ENCODE assay signal across 13 cellular contexts in the genomic region with DNA sequence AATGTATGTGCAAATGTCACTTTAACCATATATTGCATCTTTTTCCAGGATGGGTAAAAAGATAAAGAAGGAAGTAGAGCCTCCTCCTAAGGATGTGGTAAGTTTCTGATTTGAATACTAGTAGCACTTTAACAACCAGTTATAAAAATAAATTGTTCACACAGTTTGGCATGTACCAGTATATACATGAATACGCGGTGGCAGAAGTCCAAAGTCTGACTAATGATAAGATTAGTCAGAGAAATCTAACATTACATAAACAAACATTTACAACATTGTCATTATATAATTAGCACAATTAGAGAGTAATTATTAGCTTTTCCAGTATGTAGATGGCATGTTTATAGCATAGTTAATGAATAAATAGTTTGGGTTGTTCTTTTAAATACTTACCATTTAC. TPM values are rescaled to one million over a fixed set of nuclear protein-coding genes. Genes with fewer than 3 reads are reported as not detected.
A peak's percentile ranks its signal among the peaks of the same experiment; 100 is the strongest.
DNase-seq lines count a peak whose midpoint lies in the region; ATAC-seq and TF ChIP-seq lines count a peak whose summit lies in the region.
"Had no signal": no experiment of that assay in that cellular context is flagged by ENCODE, and none has a peak within 500 bp of the region (broad histone marks: within the 10 kb centered on the region; RNA-seq: fewer than 3 reads in every experiment).

No MANE protein-coding gene starts in this region.

- no TSS peak for BruUV-seq in MCF 10A (replicated peaks; lab: Mats Ljungman, UMichigan)
- no TSS peak for BruUV-seq in mammary epithelial cell (replicated peaks; lab: Mats Ljungman, UMichigan)

- no peak overlapping the region for H3K9ac ChIP-seq in mammary epithelial cell (ENCODE audit: insufficient read depth, low read length)

- peak; percentile 77 for ATAC-seq in HG03378 (IDR thresholded peaks at IDR 0.05; ENCODE audit: unreplicated experiment)
- ATAC-seq in heart right ventricle = no peak
- ATAC-seq: A549 had no signal

- H3K27me3 Mint-ChIP-seq in MCF 10A (ENCODE audit: insufficient read depth, unreplicated experiment) = no peaks in the 10 kb centered on the region

- dilution Hi-C loops in mammary epithelial cell (cut with HindIII; ENCODE audit: low sequenced_read_pairs) = no loop called here

- H3K27ac Mint-ChIP-seq in MCF 10A (ENCODE audit: low read depth, unreplicated experiment) = no peak overlapping the region

- POLR2A ChIA-PET in MCF 10A (lab: Yijun Ruan, JAX) = interaction anchor here (0.8 to 1.3 kb wide), 2 partner anchors 9 to 110 kb away, joined by 3 read pairs; no protein-coding TSS in a partner anchor

- H3K36me3 ChIP-seq in breast epithelium (no peaks in the 10 kb centered on the region), mammary epithelial cell (ENCODE audit: insufficient read depth, low read length) (no peaks in the 10 kb centered on the region), heart right ventricle (no peaks in the 10 kb centered on the region)

- H3K27me3 ChIP-seq in breast epithelium (peaks cover 0 to 9% of the 10 kb centered on the region in 2 donors), mammary epithelial cell (ENCODE audit: insufficient read depth, low read length) (peaks cover 2% of the 10 kb centered on the region), heart right ventricle (peaks cover 0 to 13% (median 0%) of the 10 kb centered on the region in 7 donors)

- no peak overlapping the region for H2AFZ ChIP-seq in mammary epithelial cell (ENCODE audit: low read depth, low read length)

- H3K79me2 ChIP-seq in mammary epithelial cell (ENCODE audit: insufficient read depth, low read length) = no peaks in the 10 kb centered on the region

- 4% methylated on average over 2 of the region's 2 CpGs for WGBS in mammary epithelial cell (ENCODE audit: low coverage, missing lambda C conversion rate)
- 41 to 51% methylated on average over 2 of the region's 2 CpGs for WGBS in heart right ventricle, 2 donors

- DNase-seq in MCF 10A (ENCODE audit: unreplicated experiment) (peak; percentile 86), breast epithelium (ENCODE audit: low spot score in 2 of 2) (no peak), mammary epithelial cell (peak; percentile 72), GM03348 (ENCODE audit: low spot score) (no peak), D341Med (ENCODE audit: low spot score) (no peak), heart right ventricle (no peak), AG20443 (ENCODE audit: low spot score) (no peak)
- DNase-seq: NCI-H345 had no signal

- H3K4me2 ChIP-seq in mammary epithelial cell (ENCODE audit: insufficient read depth, low read depth, low read length) = no peak overlapping the region
- H3K4me2 ChIP-seq: A549 had no signal

- H3K4me1 ChIP-seq in breast epithelium (no peaks in the 10 kb centered on the region), mammary epithelial cell (ENCODE audit: insufficient read depth, low read length) (peaks cover 5% of the 10 kb centered on the region), heart right ventricle (peaks cover 0 to 18% (median 7%) of the 10 kb centered on the region in 9 donors)
- H3K4me1 ChIP-seq: A549 had no signal

- intact Hi-C loops in MCF 10A (cut with micrococcal nuclease) = no loop called here
- intact Hi-C loops in breast epithelium (cut with DNase I; ENCODE audit: low total_unique reads) = no loop called here
- intact Hi-C loops in mammary epithelial cell (cut with micrococcal nuclease) = no loop called here
- intact Hi-C loops in heart right ventricle (cut with DNase I) = no loop called here

- TF ChIP-seq CTCF in MCF 10A (IDR thresholded peaks at IDR 0.05; ENCODE audit: unreplicated experiment) (no peak), breast epithelium (IDR thresholded peaks at IDR 0.05) (no peak), mammary epithelial cell (conservative IDR thresholded peaks at IDR 0.05 in 1 of 2, IDR thresholded peaks at IDR 0.05 in 1 of 2; ENCODE audit: extremely low read depth in 1 of 2, insufficient read depth in 1 of 2, low read depth in 1 of 2, low read length in 2 of 2) (no peak), heart right ventricle (IDR thresholded peaks at IDR 0.05) (no peak)

- no peak overlapping the region for H3K4me3 Mint-ChIP-seq in MCF 10A (ENCODE audit: unreplicated experiment)

- H3K9me3 Mint-ChIP-seq in MCF 10A (ENCODE audit: unreplicated experiment) = no peaks in the 10 kb centered on the region

- in situ Hi-C loops in mammary epithelial cell (cut with MboI; ENCODE audit: low sequenced_read_pairs in 2 of 2) = no loop called here

- H4K20me1 ChIP-seq in mammary epithelial cell (ENCODE audit: insufficient read depth, low read length) = no peaks in the 10 kb centered on the region

- H3K9me3 ChIP-seq in breast epithelium (no peaks in the 10 kb centered on the region), mammary epithelial cell (replicated peaks; ENCODE audit: insufficient read depth, low read length) (no peaks in the 10 kb centered on the region), heart right ventricle (no peaks in the 10 kb centered on the region)
- H3K9me3 ChIP-seq: A549 had no signal

- H3K27ac ChIP-seq in breast epithelium (no peak overlapping the region), mammary epithelial cell (ENCODE audit: insufficient read depth, low read depth, low read length) (no peak overlapping the region), heart right ventricle (no peak overlapping the region)
- H3K27ac ChIP-seq: A549, HL-60 had no signal

- H3K4me3 ChIP-seq in breast epithelium (no peak overlapping the region), mammary epithelial cell (replicated peaks in 1 of 3; ENCODE audit: insufficient read depth in 1 of 3, low read depth in 2 of 3, low read length in 3 of 3) (no peak overlapping the region), heart right ventricle (no peak overlapping the region)
- H3K4me3 ChIP-seq: A549 had no signal

- CTCF ChIA-PET in MCF 10A (lab: Yijun Ruan, JAX) = interaction anchor here (0.6 kb wide), 1 partner anchor 953 kb away, joined by 7 read pairs; no protein-coding TSS in a partner anchor
- CTCF ChIA-PET in mammary epithelial cell (lab: Charles Lee; ENCODE audit: low non-redundant PET) = no interaction called here

- no peaks in the 10 kb centered on the region for H3K4me1 Mint-ChIP-seq in MCF 10A (ENCODE audit: insufficient read depth, unreplicated experiment)

- H3K36me3 Mint-ChIP-seq in MCF 10A (ENCODE audit: insufficient read depth, unreplicated experiment) = peaks cover 6% of the 10 kb centered on the region

- TF ChIP-seq POLR2A in breast epithelium (IDR thresholded peaks at IDR 0.05) = no peak

RNA-seq across cellular contexts. Expression of a gene that starts 4.1 kb away (rescaled TPM):
- total RNA-seq in MCF 10A (2022) (not detected in 2 replicates), breast epithelium (under 1 TPM in 2 of 3 donors, not detected in 1; 0.33 to 0.88 TPM), mammary epithelial cell (not detected), heart right ventricle (not detected)
- polyA plus RNA-seq in mammary epithelial cell (0.06 TPM), heart right ventricle (not detected)
- polyA minus RNA-seq in mammary epithelial cell = not detected
- total RNA-seq: lower leg skin; T-helper 2 cell treated with Interferon-gamma antibody and Interleukin-4, amounts not matched to agents 100 ng/mL and 5 ng/mL, for 36 hours had no signal

Comparison
In these comparisons a context has a peak if more than half of its experiments do, and no peak if none do; other contexts are left out.
1. DNase-seq: peak in MCF 10A (single experiment) and mammary epithelial cell (single experiment); none in breast epithelium (0 of 2), GM03348 (single experiment), D341Med (single experiment), heart right ventricle (0 of 2) and AG20443 (single experiment).